21 cellular contexts compared by ENCODE assay signal in the genomic region with DNA sequence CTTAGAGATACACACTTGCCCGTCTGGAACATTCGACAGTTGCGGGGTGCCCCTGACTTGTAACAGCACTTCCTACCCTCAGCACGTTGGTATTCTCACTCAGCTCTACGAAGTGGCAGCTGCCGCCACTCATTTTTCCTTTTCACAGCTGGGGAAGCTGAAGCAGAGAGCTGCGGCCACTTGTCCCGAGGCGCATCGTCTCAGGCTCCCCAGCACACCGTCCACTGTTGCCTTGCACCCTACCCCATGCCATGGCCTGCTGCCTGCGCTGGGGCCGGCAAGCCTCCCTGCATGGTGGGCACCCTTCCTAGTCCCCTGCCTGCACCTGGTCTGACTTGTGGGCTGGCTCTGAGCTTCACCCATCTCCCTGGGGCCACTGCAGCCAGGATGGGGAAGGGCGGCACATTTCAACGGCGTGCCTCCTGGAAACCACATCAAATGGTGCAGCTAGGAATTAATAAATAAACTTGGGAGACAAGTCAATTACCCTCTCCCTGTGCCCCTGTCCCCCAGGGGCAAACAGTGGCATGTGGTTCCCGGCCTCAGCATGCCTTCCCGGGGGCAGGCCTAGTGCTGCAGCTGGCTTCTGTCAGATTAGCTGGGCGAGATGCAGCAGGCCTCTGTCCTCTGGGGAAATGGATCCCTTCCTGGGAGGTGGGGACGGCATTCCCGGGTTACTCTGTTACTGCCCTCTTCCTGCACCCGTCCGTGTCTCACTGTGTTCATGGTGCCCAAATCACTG.
A peak's percentile ranks its signal among the peaks of the same experiment; 100 is the strongest.
DNase-seq lines count a peak whose midpoint lies in the region; ATAC-seq and TF ChIP-seq lines count a peak whose summit lies in the region.
"Had no signal": no experiment of that assay in that cellular context is flagged by ENCODE, and none has a peak within 500 bp of the region (broad histone marks: within the 10 kb centered on the region; RNA-seq: fewer than 3 reads in every experiment).

No MANE protein-coding gene starts in this region.

- no TSS peak for BruUV-seq in IMR-90 (replicated peaks; lab: Mats Ljungman, UMichigan)

- H4K5ac ChIP-seq in IMR-90 (ENCODE audit: low read depth, low read length) = no peak overlapping the region

- H2BK120ac ChIP-seq in IMR-90 (ENCODE audit: low read depth, low read length) = no peak overlapping the region; the same call in 1 of the 2 replicates

- H4K20me1 ChIP-seq in IMR-90 (ENCODE audit: insufficient read depth, low read length) = no peaks in the 10 kb centered on the region
- H4K20me1 ChIP-seq in neural progenitor cell (ENCODE audit: low read depth) = no peaks in the 10 kb centered on the region

- no peak overlapping the region for H2BK20ac ChIP-seq in IMR-90 (ENCODE audit: low read depth, low read length)

- H3K4me3 ChIP-seq in BE2C (ENCODE audit: low read depth, low read length) (no peak overlapping the region), IMR-90 (ENCODE audit: insufficient read depth, low read depth, low read length) (no peak overlapping the region), epithelial cell of esophagus (ENCODE audit: low read length) (no peak overlapping the region), neural progenitor cell (no peak overlapping the region)
- H3K4me3 ChIP-seq: transverse colon had no signal

- H2BK5ac ChIP-seq in IMR-90 (ENCODE audit: low read depth, low read length, poor library complexity, severe bottlenecking) = no peak overlapping the region

- POLR2A ChIA-PET in IMR-90 (lab: Charles Lee; ENCODE audit: unreplicated experiment) = no interaction called here

- WGBS in IMR-90 (ENCODE audit: extremely low coverage in 2 of 2, insufficient read length in 1 of 2), 2 experiments = 82% methylated on average over 13 of the region's 23 CpGs; no CpG with 5 or more reads in 1 of the 2 experiments

- no peak overlapping the region for H2BK15ac ChIP-seq in IMR-90 (ENCODE audit: low read depth, low read length)

- H3K27ac Mint-ChIP-seq in neural progenitor cell = peak overlapping the region; percentile 71
- H3K27ac Mint-ChIP-seq: CD4-positive, alpha-beta memory T cell; natural killer cell; progenitor cell of endocrine pancreas; stimulated activated effector memory CD8-positive, alpha-beta T cell treated with anti-CD3 and anti-CD28 coated beads, Interleukin-12 subunit alpha, Interleukin-12 subunit beta, amount 100 ng/mL, for 72 hours had no signal

- TF ChIP-seq RAD21 in IMR-90 (IDR thresholded peaks at IDR 0.05; ENCODE audit: low read length) = no peak

- H4K8ac ChIP-seq in IMR-90 (ENCODE audit: low read depth in 2 of 2, low read length in 2 of 2) = no peak overlapping the region

- H3K27me3 Mint-ChIP-seq in neural progenitor cell (ENCODE audit: insufficient read depth, low read depth) = peaks cover 20% of the 10 kb centered on the region
- H3K27me3 Mint-ChIP-seq: CD4-positive, alpha-beta memory T cell had no signal

- H3K9me3 ChIP-seq in BE2C (no peaks in the 10 kb centered on the region), IMR-90 (ENCODE audit: control insufficient read depth, insufficient read depth, low read length) (peaks cover 2% of the 10 kb centered on the region; the same call in 1 of the 2 replicates), neural progenitor cell (ENCODE audit: low read depth) (no peaks in the 10 kb centered on the region)
- H3K9me3 ChIP-seq: transverse colon had no signal

- CTCF ChIA-PET in IMR-90 (lab: Yijun Ruan, JAX) = interaction anchor here (0.6 to 1.0 kb wide), 3 partner anchors 64 to 365 kb away, joined by 3 read pairs; no protein-coding TSS in a partner anchor

- H4K91ac ChIP-seq in IMR-90 (ENCODE audit: insufficient read depth, low read depth, low read length) = no peak overlapping the region

- DNase-seq in BE2C (peak; percentile 86), IMR-90 (no peak), epithelial cell of esophagus (ENCODE audit: low read depth) (peak; percentile 76), neural progenitor cell (ENCODE audit: low spot score) (no peak), NK-92 (lab: John Stamatoyannopoulos, UW; ENCODE audit: unreplicated experiment) (no peak), caudate nucleus (lab: John Stamatoyannopoulos, UW) (no peak)
- DNase-seq: activated CD4-positive, alpha-beta T cell treated with anti-CD3 and anti-CD28 coated beads for 1 hour; CD4-positive, alpha-beta memory T cell; central memory CD4-positive, alpha-beta T cell; DMS79; natural killer cell; NCI-H1694 treated with DMSO at 0.1 percent for 48 hours; NCI-H526; stimulated activated CD4-positive, alpha-beta T cell treated with anti-CD3 and anti-CD28 coated beads, Interleukin-12 subunit alpha, Interleukin-12 subunit beta, amount 100 ng/mL, for 4 hours; T1000; transverse colon had no signal

- no peak overlapping the region for H3K9ac ChIP-seq in IMR-90 (ENCODE audit: low read depth, low read length)
- H3K9ac ChIP-seq in neural progenitor cell = no peak overlapping the region

- H3K9me1 ChIP-seq in IMR-90 (ENCODE audit: insufficient read depth, low read length) = peaks cover 7% of the 10 kb centered on the region

- H3K23ac ChIP-seq in IMR-90 (ENCODE audit: low read depth, low read length) = no peak overlapping the region

- intact Hi-C loops in IMR-90 (cut with micrococcal nuclease) = no loop called here

- no peaks in the 10 kb centered on the region for H3K79me2 ChIP-seq in neural progenitor cell (ENCODE audit: low read depth)

- H3K18ac ChIP-seq in IMR-90 (ENCODE audit: low read depth, low read length) = no peak overlapping the region; the same call in 1 of the 2 replicates

- H3K4me1 ChIP-seq in BE2C (peaks cover 15% of the 10 kb centered on the region), IMR-90 (ENCODE audit: control insufficient read depth, insufficient read depth, low read length) (peaks cover 7% of the 10 kb centered on the region), neural progenitor cell (peaks cover 28% of the 10 kb centered on the region)

- H3K4me2 ChIP-seq in IMR-90 (ENCODE audit: low read depth, low read length) = no peak overlapping the region
- no peak overlapping the region for H3K4me2 ChIP-seq in neural progenitor cell

- no peaks in the 10 kb centered on the region for H3F3A ChIP-seq in neural progenitor cell (ENCODE audit: low read depth)

- no peak overlapping the region for H3K4me3 Mint-ChIP-seq in neural progenitor cell
- H3K4me3 Mint-ChIP-seq: CD4-positive, alpha-beta memory T cell; natural killer cell; stimulated activated effector memory CD8-positive, alpha-beta T cell treated with anti-CD3 and anti-CD28 coated beads, Interleukin-12 subunit alpha, Interleukin-12 subunit beta, amount 100 ng/mL, for 72 hours had no signal

- peak overlapping the region; percentile 46 for H2AK9ac ChIP-seq in IMR-90 (replicated peaks; ENCODE audit: low read depth, low read length, poor library complexity)

- H2AK5ac ChIP-seq in IMR-90 (ENCODE audit: low read depth, low read length) = no peak overlapping the region

- H3K27me3 ChIP-seq in BE2C (no peaks in the 10 kb centered on the region), IMR-90 (ENCODE audit: control insufficient read depth, insufficient read depth, low read length) (no peaks in the 10 kb centered on the region), neural progenitor cell (no peaks in the 10 kb centered on the region)
- H3K27me3 ChIP-seq: transverse colon had no signal

- in situ Hi-C loops in IMR-90 (cut with MboI; ENCODE audit: low sequenced_read_pairs) = loop anchor here (10.0 kb wide), 1 partner anchor 378 kb away; no protein-coding TSS in a partner anchor

- dilution Hi-C loops in IMR-90 (cut with HindIII; ENCODE audit: low sequenced_read_pairs, unreplicated experiment) = no loop called here

- TF ChIP-seq CTCF in BE2C (IDR thresholded peaks at IDR 0.05; ENCODE audit: low read depth, low read length) (no peak), IMR-90 (conservative IDR thresholded peaks at IDR 0.05; ENCODE audit: low read depth, low read length) (no peak), epithelial cell of esophagus (IDR thresholded peaks at IDR 0.05; ENCODE audit: insufficient read depth, low read depth, low read length, missing control alignments) (no peak), neural progenitor cell (IDR thresholded peaks at IDR 0.05) (no peak)

- H2AFZ ChIP-seq in IMR-90 (replicated peaks; ENCODE audit: low read length, poor library complexity) (peak overlapping the region; percentile 59), neural progenitor cell (replicated peaks) (no peak overlapping the region)

- TF ChIP-seq POLR2A in IMR-90 (IDR thresholded peaks at IDR 0.05; ENCODE audit: low read depth, low read length) = no peak

- H3K36me3 ChIP-seq in BE2C (no peaks in the 10 kb centered on the region), IMR-90 (ENCODE audit: control insufficient read depth, insufficient read depth, low read length) (no peaks in the 10 kb centered on the region), neural progenitor cell (no peaks in the 10 kb centered on the region)
- H3K36me3 ChIP-seq: transverse colon had no signal

- H3K9me3 Mint-ChIP-seq in neural progenitor cell = peaks cover 13% of the 10 kb centered on the region
- H3K9me3 Mint-ChIP-seq: natural killer cell; stimulated activated effector memory CD8-positive, alpha-beta T cell treated with anti-CD3 and anti-CD28 coated beads, Interleukin-12 subunit alpha, Interleukin-12 subunit beta, amount 100 ng/mL, for 72 hours had no signal

- H3K27ac ChIP-seq in IMR-90 (ENCODE audit: insufficient read depth, low read length) (no peak overlapping the region), neural progenitor cell (no peak overlapping the region), caudate nucleus (ENCODE audit: low read depth, low read length) (no peak overlapping the region)
- H3K27ac ChIP-seq: transverse colon had no signal

- no peak overlapping the region for H3K14ac ChIP-seq in IMR-90 (replicated peaks; ENCODE audit: low read depth, low read length)

- ATAC-seq in IMR-90 (ENCODE audit: low read depth) (no peak), GM18498 (IDR thresholded peaks at IDR 0.05; ENCODE audit: unreplicated experiment) (no peak), HG02571 (IDR thresholded peaks at IDR 0.05; ENCODE audit: unreplicated experiment) (no peak)
- ATAC-seq: HepG2; natural killer cell; stimulated activated effector memory CD8-positive, alpha-beta T cell treated with anti-CD3 and anti-CD28 coated beads, Interleukin-12 subunit alpha, Interleukin-12 subunit beta, amount 100 ng/mL, for 72 hours had no signal

- H3K36me3 Mint-ChIP-seq in neural progenitor cell = no peaks in the 10 kb centered on the region
- H3K36me3 Mint-ChIP-seq: CD4-positive, alpha-beta memory T cell; natural killer cell; stimulated activated effector memory CD8-positive, alpha-beta T cell treated with anti-CD3 and anti-CD28 coated beads, Interleukin-12 subunit alpha, Interleukin-12 subunit beta, amount 100 ng/mL, for 72 hours had no signal

- peaks cover 18% of the 10 kb centered on the region for H3K4me1 Mint-ChIP-seq in neural progenitor cell
- H3K4me1 Mint-ChIP-seq: CD4-positive, alpha-beta memory T cell; natural killer cell; stimulated activated effector memory CD8-positive, alpha-beta T cell treated with anti-CD3 and anti-CD28 coated beads, Interleukin-12 subunit alpha, Interleukin-12 subunit beta, amount 100 ng/mL, for 72 hours had no signal

- H3K4ac ChIP-seq in IMR-90 (ENCODE audit: low read depth, low read length) = peak overlapping the region; percentile 27; the same call in 1 of the 2 replicates

- no peaks in the 10 kb centered on the region for H3K79me1 ChIP-seq in IMR-90 (ENCODE audit: low read depth in 1 of 2, low read length in 2 of 2)

- no peak overlapping the region for H3K56ac ChIP-seq in IMR-90 (ENCODE audit: extremely low read depth, insufficient read depth, low read length)

Comparison
In these comparisons a context has a peak if more than half of its experiments do, and no peak if none do; other contexts are left out.
1. DNase-seq: peak in BE2C (single experiment) and epithelial cell of esophagus (single experiment); none in IMR-90 (single experiment), neural progenitor cell (single experiment), NK-92 (single experiment) and caudate nucleus (0 of 61).